9 cellular contexts compared by ENCODE assay signal in genomic region chr20:38685853-38686473, GRCh38. TPM values are rescaled to one million over a fixed set of nuclear protein-coding genes. Genes with fewer than 3 reads are reported as not detected.
A peak's percentile ranks its signal among the peaks of the same experiment; 100 is the strongest.
DNase-seq lines count a peak whose midpoint lies in the region; ATAC-seq and TF ChIP-seq lines count a peak whose summit lies in the region.
"Had no signal": no experiment of that assay in that cellular context is flagged by ENCODE, and none has a peak within 500 bp of the region (broad histone marks: within the 10 kb centered on the region; RNA-seq: fewer than 3 reads in every experiment).

No MANE protein-coding gene starts in this region.

- no peak overlapping the region for H3K27ac ChIP-seq in CD4-positive, CD25-positive, alpha-beta regulatory T cell (ENCODE audit: insufficient read depth, low read length, poor library complexity, severe bottlenecking)
- no peak overlapping the region for H3K27ac ChIP-seq in heart right ventricle

- TF ChIP-seq EP300 in Ishikawa (IDR thresholded peaks at IDR 0.05; ENCODE audit: borderline replicate concordance), result no peak

- 10 to 11% methylated on average over 14 of the region's 14 CpGs for WGBS in heart right ventricle, 2 donors

- H3K27ac Mint-ChIP-seq in CD4-positive, CD25-positive, alpha-beta regulatory T cell, result no peak overlapping the region

- TF ChIP-seq CTCF in heart right ventricle (IDR thresholded peaks at IDR 0.05), result no peak

- H3K9me3 ChIP-seq in CD4-positive, CD25-positive, alpha-beta regulatory T cell (ENCODE audit: control insufficient read depth in 2 of 2, low read length in 2 of 2), result no peaks in the 10 kb centered on the region
- no peaks in the 10 kb centered on the region for H3K9me3 ChIP-seq in heart right ventricle

- intact Hi-C loops in heart right ventricle (cut with DNase I), result no loop called here

- no peaks in the 10 kb centered on the region for H3K36me3 ChIP-seq in CD4-positive, CD25-positive, alpha-beta regulatory T cell (ENCODE audit: control insufficient read depth, insufficient read depth, low read length)
- no peaks in the 10 kb centered on the region for H3K36me3 ChIP-seq in heart right ventricle

- peak in 2 of 3 donors; percentile 31 to 41 for DNase-seq in CD4-positive, CD25-positive, alpha-beta regulatory T cell
- DNase-seq in activated CD8-positive, alpha-beta memory T cell treated with anti-CD3 and anti-CD28 coated beads, Interleukin-2, amount 50 U/mL, for 4 hours, result peak; percentile 36
- peak; percentile 32 to 44 for DNase-seq in heart right ventricle
- peak; percentile 12 for DNase-seq in stimulated activated CD8-positive, alpha-beta memory T cell treated with anti-CD3 and anti-CD28 coated beads, Interleukin-12 subunit alpha, Interleukin-12 subunit beta, amount 100 ng/mL, for 1 hour (ENCODE audit: low read depth)
- DNase-seq in OCI-M2 (lab: John Stamatoyannopoulos, UW; ENCODE audit: unreplicated experiment), result no peak

- no peak for TF ChIP-seq RAD21 in Ishikawa (IDR thresholded peaks at IDR 0.05; ENCODE audit: low read depth)

- ATAC-seq in CD4-positive, CD25-positive, alpha-beta regulatory T cell (ENCODE audit: low read depth in 2 of 2), result no peak
- ATAC-seq in heart right ventricle (no peak), GM21619 (IDR thresholded peaks at IDR 0.05; ENCODE audit: unreplicated experiment) (no peak), HG03025 (IDR thresholded peaks at IDR 0.05; ENCODE audit: low FRiP score, unreplicated experiment) (no peak)

- H3K36me3 Mint-ChIP-seq in CD4-positive, CD25-positive, alpha-beta regulatory T cell, result no peaks in the 10 kb centered on the region

- H3K27me3 Mint-ChIP-seq in CD4-positive, CD25-positive, alpha-beta regulatory T cell, result peaks cover 43% of the 10 kb centered on the region

- peaks cover 0 to 8% (median 3%) of the 10 kb centered on the region in 7 donors for H3K9me3 Mint-ChIP-seq in CD4-positive, CD25-positive, alpha-beta regulatory T cell

- no peaks in the 10 kb centered on the region for H3K4me1 ChIP-seq in CD4-positive, CD25-positive, alpha-beta regulatory T cell (ENCODE audit: control insufficient read depth, insufficient read depth, low read length, poor library complexity, severe bottlenecking)
- no peaks in the 10 kb centered on the region for H3K4me1 ChIP-seq in heart right ventricle

- H3K27me3 ChIP-seq in CD4-positive, CD25-positive, alpha-beta regulatory T cell (ENCODE audit: control insufficient read depth, insufficient read depth, low read length), result peaks cover 32% of the 10 kb centered on the region
- peaks cover 0 to 63% (median 33%) of the 10 kb centered on the region in 7 donors for H3K27me3 ChIP-seq in heart right ventricle

- H3K4me1 Mint-ChIP-seq in CD4-positive, CD25-positive, alpha-beta regulatory T cell, result no peaks in the 10 kb centered on the region

- H3K4me3 ChIP-seq in CD4-positive, CD25-positive, alpha-beta regulatory T cell (ENCODE audit: low read depth, low read length), result no peak overlapping the region
- H3K4me3 ChIP-seq in heart right ventricle, result no peak overlapping the region

- no peak overlapping the region for H3K4me3 Mint-ChIP-seq in CD4-positive, CD25-positive, alpha-beta regulatory T cell

TF ChIP-seq in Ishikawa, 13 proteins besides CTCF, POLR2A, EP300 and RAD21:
- TF ChIP-seq TEAD4 (IDR thresholded peaks at IDR 0.05) (0 out of 2 replicates have a peak, but pooled peaks have one; percentile 34), REST (IDR thresholded peaks at IDR 0.05; ENCODE audit: low read depth) (peak; percentile 97), YY1 (IDR thresholded peaks at IDR 0.05; ENCODE audit: low read depth) (no peak), EGR1 (IDR thresholded peaks at IDR 0.05) (no peak)

RNA-seq across cellular contexts. Expression of gene SLC32A1, which starts 38.3 kb away (rescaled TPM):
- not detected for total RNA-seq in CD4-positive, CD25-positive, alpha-beta regulatory T cell
- not detected for polyA plus RNA-seq in CD4-positive, CD25-positive, alpha-beta regulatory T cell
- not detected for total RNA-seq in heart right ventricle
- not detected for polyA plus RNA-seq in heart right ventricle
- total RNA-seq: activated CD8-positive, alpha-beta memory T cell treated with anti-CD3 and anti-CD28 coated beads for 36 hours had no signal
